ENCODE assay signal across 26 cellular contexts in genomic region chr7:106122713-106123112, GRCh38. TPM values are rescaled to one million over a fixed set of nuclear protein-coding genes. Genes with fewer than 3 reads are reported as not detected.
DNase-seq lines count a peak whose midpoint lies in the region; ATAC-seq, FAIRE-seq and TF ChIP-seq lines count a peak whose summit lies in the region.
"Had no signal": no experiment of that assay in that cellular context is flagged by ENCODE, and none has a peak within 500 bp of the region (broad histone marks: within the 10 kb centered on the region; RNA-seq: fewer than 3 reads in every experiment).

No MANE protein-coding gene starts in this region.

- POLR2A ChIA-PET in OCI-LY7 (lab: Charles Lee) (no interaction called here), K562 (lab: Yijun Ruan, JAX) (interaction anchor here (0.7 to 0.9 kb wide), 2 partner anchors 11 to 68 kb away, joined by 3 read pairs; partner anchors contain the start of gene SYPL1)

- H3K9me3 ChIP-seq in left ventricle myocardium inferior (replicated peaks) (no peaks in the 10 kb centered on the region), heart right ventricle (no peaks in the 10 kb centered on the region), OCI-LY7 (ENCODE audit: low read length) (no peaks in the 10 kb centered on the region), K562 (replicated peaks; ENCODE audit: control insufficient read depth, insufficient read depth, low read depth, low read length) (no peaks in the 10 kb centered on the region), stomach smooth muscle (ENCODE audit: control insufficient read depth in 2 of 2, low read length in 2 of 2) (no peaks in the 10 kb centered on the region)
- H3K9me3 ChIP-seq: A549; BLaER1 treated with 17β-estradiol and CSF1 and Interleukin-3, amounts not matched to agents 10 nM and 100 nM had no signal

- H3K9ac ChIP-seq in K562 (ENCODE audit: insufficient read depth in 1 of 2, low read depth in 2 of 2, low read length in 2 of 2) (no peak overlapping the region), stomach smooth muscle (ENCODE audit: low read length in 2 of 2) (no peak overlapping the region)
- H3K9ac ChIP-seq: BLaER1 treated with 17β-estradiol and CSF1 and Interleukin-3, amounts not matched to agents 10 nM and 100 nM had no signal

- ATAC-seq in heart right ventricle (no peak), K562 (no peak), HG03342 (IDR thresholded peaks at IDR 0.05; ENCODE audit: unreplicated experiment) (no peak)
- ATAC-seq: A549, GM12878 had no signal

- TF ChIP-seq POLR2A in K562 (conservative IDR thresholded peaks at IDR 0.05) = no peak

- no peak for FAIRE-seq in K562 (lab: Jason Lieb, UNC)
- FAIRE-seq: A549, GM12878, GM12892, GM18507 had no signal

- no peaks in the 10 kb centered on the region for H3K9me1 ChIP-seq in K562 (ENCODE audit: control insufficient read depth, insufficient read depth, low read length)

- H2AFZ ChIP-seq in OCI-LY7 (ENCODE audit: low read length) (peak overlapping the region; percentile 74; the same call in 1 of the 2 replicates), K562 (ENCODE audit: low read depth, low read length) (no peak overlapping the region)

- no TSS peak for BruUV-seq in OCI-LY7 (replicated peaks; lab: Mats Ljungman, UMichigan)
- BruUV-seq in K562 (replicated peaks; lab: Mats Ljungman, UMichigan) = no TSS peak

- DNase-seq in left ventricle myocardium inferior (no peak), heart right ventricle (no peak), OCI-LY7 (ENCODE audit: low spot score) (no peak), K562 (ENCODE audit: extremely low read depth in 1 of 4, low spot score in 3 of 4) (no peak), NCI-H1048 (lab: John Stamatoyannopoulos, UW) (no peak), C1 segment of cervical spinal cord (lab: John Stamatoyannopoulos, UW) (no peak)
- DNase-seq: AML-193; CD4-positive, alpha-beta memory T cell; CD4-positive, CD25-positive, alpha-beta regulatory T cell; CD8-positive, alpha-beta memory T cell; COR-L47; DMS 273 treated with DMSO at 0.1 percent for 48 hours; DMS153; DMS53; DMS79; DND-41; EL; GDM1 had no signal

- H3K4me3 ChIP-seq in left ventricle myocardium inferior (no peak overlapping the region), heart right ventricle (no peak overlapping the region), OCI-LY7 (ENCODE audit: low read depth, low read length, poor library complexity, severe bottlenecking) (no peak overlapping the region), K562 (no peak overlapping the region), stomach smooth muscle (ENCODE audit: low read length in 2 of 2) (no peak overlapping the region)
- H3K4me3 ChIP-seq: A549; BLaER1 treated with 17β-estradiol and CSF1 and Interleukin-3, amounts not matched to agents 10 nM and 100 nM; GM12878 had no signal

- TF ChIP-seq CTCF in left ventricle myocardium inferior (IDR thresholded peaks at IDR 0.05; ENCODE audit: borderline replicate concordance) (no peak), heart right ventricle (IDR thresholded peaks at IDR 0.05) (no peak), OCI-LY7 (conservative IDR thresholded peaks at IDR 0.05; ENCODE audit: low read length) (no peak), K562 (IDR thresholded peaks at IDR 0.05 in 2 of 3, conservative IDR thresholded peaks at IDR 0.05 in 1 of 3; ENCODE audit: insufficient read depth in 2 of 3, low read depth in 1 of 3, low read length in 3 of 3) (no peak)

- H3K79me2 ChIP-seq in OCI-LY7 (ENCODE audit: insufficient read depth, low read depth, low read length) (no peaks in the 10 kb centered on the region), K562 (ENCODE audit: control insufficient read depth, insufficient read depth, low read length) (no peaks in the 10 kb centered on the region)

- in situ Hi-C loops in K562 (cut with MboI) = no loop called here

- peak overlapping the region; percentile 85 for H3K27ac ChIP-seq in left ventricle myocardium inferior (replicated peaks)
- no peak overlapping the region for H3K27ac ChIP-seq in heart right ventricle
- no peak overlapping the region for H3K27ac ChIP-seq in OCI-LY7 (ENCODE audit: low read depth, low read length, poor library complexity, severe bottlenecking)
- no peak overlapping the region for H3K27ac ChIP-seq in K562 (ENCODE audit: extremely low read depth, low read depth, low read length)
- peak overlapping the region; percentile 18 for H3K27ac ChIP-seq in stomach smooth muscle (ENCODE audit: low read length)
- H3K27ac ChIP-seq: 22Rv1; A549; BLaER1 treated with 17β-estradiol and CSF1 and Interleukin-3, amounts not matched to agents 10 nM and 100 nM had no signal

- CTCF ChIA-PET in OCI-LY7 (lab: Charles Lee; ENCODE audit: unreplicated experiment) (no interaction called here), K562 (lab: Yijun Ruan, JAX; ENCODE audit: low intra/inter-chr PET ratio) (no interaction called here)

- WGBS in heart right ventricle, 2 donors = 68 to 81% methylated on average over 1 of the region's 1 CpG
- 0% methylated on average over 1 of the region's 1 CpG for WGBS in K562 (ENCODE audit: insufficient coverage, low coverage, missing lambda C conversion rate)

- H3K4me2 ChIP-seq in OCI-LY7 (ENCODE audit: low read length) = 0 out of 2 replicates have a peak overlapping the region, but pooled peaks have one; percentile 15
- H3K4me2 ChIP-seq in K562 (ENCODE audit: insufficient read depth, low read length) = no peak overlapping the region
- H3K4me2 ChIP-seq: A549; BLaER1 treated with 17β-estradiol and CSF1 and Interleukin-3, amounts not matched to agents 10 nM and 100 nM had no signal

- no peak for TF ChIP-seq RAD21 in K562 (CRISPR knock-in tag; conservative IDR thresholded peaks at IDR 0.05 in 1 of 2, IDR thresholded peaks at IDR 0.05 in 1 of 2)

- H3K4me1 ChIP-seq in left ventricle myocardium inferior (peaks cover 61% of the 10 kb centered on the region), heart right ventricle (peaks cover 3 to 59% (median 37%) of the 10 kb centered on the region in 9 donors), OCI-LY7 (ENCODE audit: insufficient read depth, low read length, poor library complexity, severe bottlenecking) (peaks cover 52% of the 10 kb centered on the region), K562 (replicated peaks in 1 of 2; ENCODE audit: control insufficient read depth in 2 of 2, insufficient read depth in 2 of 2, low read length in 2 of 2) (peaks cover 7 to 10% of the 10 kb centered on the region in 2 experiments; a peak in 3 of 5 replicates), stomach smooth muscle (ENCODE audit: control insufficient read depth, insufficient read depth, low read length) (peaks cover 32% of the 10 kb centered on the region)

- intact Hi-C loops in left ventricle myocardium inferior (cut with micrococcal nuclease) = no loop called here
- intact Hi-C loops in heart right ventricle (cut with DNase I) = no loop called here
- intact Hi-C loops in OCI-LY7 (cut with micrococcal nuclease; ENCODE audit: unreplicated experiment) = no loop called here
- intact Hi-C loops in K562 (cut with micrococcal nuclease) = no loop called here

- no peaks in the 10 kb centered on the region for H3K9me2 ChIP-seq in OCI-LY7 (ENCODE audit: insufficient read depth, low read length)

- H3K27me3 ChIP-seq in left ventricle myocardium inferior (ENCODE audit: low read depth) (no peaks in the 10 kb centered on the region), heart right ventricle (no peaks in the 10 kb centered on the region), K562 (ENCODE audit: control insufficient read depth in 2 of 2, insufficient read depth in 2 of 2, low read length in 2 of 2) (peaks cover 0 to 3% of the 10 kb centered on the region in 2 experiments; a peak in 1 of 5 replicates), stomach smooth muscle (ENCODE audit: control insufficient read depth in 1 of 2, insufficient read depth in 2 of 2, low read length in 2 of 2) (no peaks in the 10 kb centered on the region)
- H3K27me3 ChIP-seq: BLaER1 treated with 17β-estradiol and CSF1 and Interleukin-3, amounts not matched to agents 10 nM and 100 nM had no signal

- H3K36me3 ChIP-seq in left ventricle myocardium inferior (no peaks in the 10 kb centered on the region), heart right ventricle (no peaks in the 10 kb centered on the region), OCI-LY7 (ENCODE audit: insufficient read depth, low read length) (no peaks in the 10 kb centered on the region), K562 (ENCODE audit: control insufficient read depth, insufficient read depth, low read length) (no peaks in the 10 kb centered on the region), stomach smooth muscle (ENCODE audit: control insufficient read depth in 2 of 2, insufficient read depth in 2 of 2, low read length in 2 of 2) (no peaks in the 10 kb centered on the region)
- H3K36me3 ChIP-seq: BLaER1 treated with 17β-estradiol and CSF1 and Interleukin-3, amounts not matched to agents 10 nM and 100 nM had no signal

- no peaks in the 10 kb centered on the region for H4K20me1 ChIP-seq in OCI-LY7 (ENCODE audit: insufficient read depth, low read length)
- no peaks in the 10 kb centered on the region for H4K20me1 ChIP-seq in K562 (replicated peaks; ENCODE audit: control insufficient read depth, insufficient read depth, low read length)
- H4K20me1 ChIP-seq: BLaER1 treated with 17β-estradiol and CSF1 and Interleukin-3, amounts not matched to agents 10 nM and 100 nM had no signal

- TF ChIP-seq EP300 in K562 (IDR thresholded peaks at IDR 0.05; ENCODE audit: low read length) = peak; percentile 65; the same call in 1 of the 2 replicates

RNA-seq across cellular contexts. Expression of gene SYPL1, which starts 10.6 kb away (rescaled TPM):
- total RNA-seq in left ventricle myocardium inferior (83.6 TPM), heart right ventricle (100 to 1,000 TPM in 1 of 10 donors, 10 to 100 TPM in 9; 63.9 to 121 (median 80.9) TPM), OCI-LY7 (2022) (112 and 118 TPM in 2 replicates), K562 (2014; rRNA removed) (23.8 and 25.5 TPM in 2 replicates), K562 (2014; rRNA removed; fragmentation: Illumina TruSeq; extraction: Trizol) (51.3 and 58.3 TPM in 2 replicates), K562 (2015; rRNA removed; fragmentation: Illumina TruSeq; extraction: Trizol) (45.0 and 47.8 TPM in 2 replicates), K562 (2021) (70.2 and 73.4 TPM in 2 replicates)
- polyA plus RNA-seq in heart right ventricle (10 to 100 TPM; 58.5 to 59.9 TPM), K562 (2011; rRNA removed) (71.7 and 100 TPM in 2 replicates), K562 (2014; fragmentation: Illumina TruSeq; extraction: Trizol) (71.9 and 81.5 TPM in 2 replicates), K562 (2014; fragmentation: Nextera tagmentation; extraction: Ambion mirVana) (100 to 1,000 TPM; 171 to 214 TPM), K562 (2014; rRNA removed) (53.5 and 54.1 TPM in 2 replicates)
- total RNA-seq in OCI-LY7 (2014; rRNA removed; shearing (Covaris generic)) = 30.4 and 34.1 TPM in 2 replicates
- total RNA-seq in K562 (2011; cell fraction: chromatin; rRNA removed; ENCODE audit: low replicate concordance) = 58.3 and 92.7 TPM in 2 replicates
- 54.4 and 68.0 TPM in 2 replicates for total RNA-seq in K562 (2011; cell fraction: nucleolus; rRNA removed)
- total RNA-seq in K562 (2011; cell fraction: nucleoplasm; rRNA removed) = 90.3 and 115 TPM in 2 replicates
- polyA plus RNA-seq in K562 (2011; cell fraction: cytosol; rRNA removed) = 41.5 and 68.5 TPM in 2 replicates
- 15.7 and 22.1 TPM in 2 replicates for polyA plus RNA-seq in K562 (2011; cell fraction: nucleus; rRNA removed)
- 94.6 and 111 TPM in 2 replicates for polyA plus RNA-seq in K562 (2012)
- 68.6 and 85.2 TPM in 2 replicates for polyA minus RNA-seq in K562 (2011; rRNA and poly(A)+ RNA removed)
- polyA minus RNA-seq in K562 (2011; cell fraction: cytosol; rRNA and poly(A)+ RNA removed) = 27.0 and 38.1 TPM in 2 replicates
- 14.4 and 20.3 TPM in 2 replicates for polyA minus RNA-seq in K562 (2011; cell fraction: nucleus; rRNA and poly(A)+ RNA removed)

Comparison
In these comparisons a context has a peak if more than half of its experiments do, and no peak if none do; other contexts are left out.
1. H3K27ac ChIP-seq: peak in left ventricle myocardium inferior (single experiment) and stomach smooth muscle (single experiment); none in heart right ventricle (0 of 10), OCI-LY7 (single experiment) and K562 (single experiment).